ENCODE assay signal across 8 cellular contexts in genomic region chr1:241998950-241999495, GRCh38. TPM values are rescaled to one million over a fixed set of nuclear protein-coding genes. Genes with fewer than 3 reads are reported as not detected.
DNase-seq lines count a peak whose midpoint lies in the region; ATAC-seq, FAIRE-seq and TF ChIP-seq lines count a peak whose summit lies in the region.

Gene MAP1LC3C (minus strand): TSS chr1:241999098. CDS start chr1:241999008, 90 bp downstream.

- H2AFZ ChIP-seq in ACC112 (ENCODE audit: low read length, unreplicated experiment) (peak within 1 kb of the TSS; percentile 52), IMR-90 (replicated peaks; ENCODE audit: low read length, poor library complexity) (peak within 1 kb of the TSS; percentile 87)

- peaks cover 19% of the 10 kb centered on the region for H3K4me1 Mint-ChIP-seq in endodermal cell
- peaks cover 0 to 6% (median 2%) of the 10 kb centered on the region in 4 donors for H3K4me1 Mint-ChIP-seq in naive thymus-derived CD8-positive, alpha-beta T cell

- peak within 1 kb of the TSS; percentile 82 for H3K4me2 ChIP-seq in IMR-90 (ENCODE audit: low read depth, low read length)

- H3K4me3 ChIP-seq in ACC112 (ENCODE audit: low read depth, low read length) (0 out of 2 replicates have a peak within 1 kb of the TSS, but pooled peaks have one; percentile 51), IMR-90 (ENCODE audit: insufficient read depth, low read depth, low read length) (peak within 1 kb of the TSS; percentile 40), endodermal cell (ENCODE audit: low read length) (peak within 1 kb of the TSS; percentile 62)

- H3K9me3 ChIP-seq in IMR-90 (ENCODE audit: control insufficient read depth, insufficient read depth, low read length), result no peaks in the 10 kb centered on the region
- H3K9me3 ChIP-seq in endodermal cell (ENCODE audit: control insufficient read depth, low read length), result no peaks in the 10 kb centered on the region

- CTCF ChIA-PET in IMR-90 (lab: Yijun Ruan, JAX), result interaction anchor here (0.6 to 2.0 kb wide), 8 partner anchors 8 to 467 kb away, joined by 3 to 9 read pairs (median 4); partner anchors contain the start of gene KMO

- TF ChIP-seq POLR2A in IMR-90 (IDR thresholded peaks at IDR 0.05; ENCODE audit: low read depth, low read length), result no peak

- peak within 1 kb of the TSS; percentile 49 for H3K4me3 Mint-ChIP-seq in endodermal cell
- peak within 1 kb of the TSS in 9 of 10 donors; percentile 33 to 75 (median 56) for H3K4me3 Mint-ChIP-seq in naive thymus-derived CD8-positive, alpha-beta T cell

- no peak within 1 kb of the TSS for H3K18ac ChIP-seq in IMR-90 (ENCODE audit: low read depth, low read length)

- dilution Hi-C loops in IMR-90 (cut with HindIII; ENCODE audit: low sequenced_read_pairs, unreplicated experiment), result no loop called here

- TF ChIP-seq CTCF in IMR-90 (conservative IDR thresholded peaks at IDR 0.05; ENCODE audit: low read depth, low read length) (no peak), endodermal cell (conservative IDR thresholded peaks at IDR 0.05) (no peak), D721Med (IDR thresholded peaks at IDR 0.05; ENCODE audit: insufficient read depth, missing control alignments) (no peak)

- H3K27ac Mint-ChIP-seq in endodermal cell, result no peak within 1 kb of the TSS
- no peak within 1 kb of the TSS for H3K27ac Mint-ChIP-seq in naive thymus-derived CD8-positive, alpha-beta T cell

- H3K27me3 ChIP-seq in ACC112 (ENCODE audit: insufficient read depth, low read length) (no peaks in the 10 kb centered on the region), IMR-90 (ENCODE audit: control insufficient read depth, insufficient read depth, low read length) (no peaks in the 10 kb centered on the region), endodermal cell (ENCODE audit: control insufficient read depth, insufficient read depth, low read length, poor library complexity, severe bottlenecking) (peaks cover 5% of the 10 kb centered on the region)

- POLR2A ChIA-PET in IMR-90 (lab: Charles Lee; ENCODE audit: unreplicated experiment), result interaction anchor here (0.5 kb wide), 1 partner anchor 9 kb away, joined by 5 read pairs; no protein-coding TSS in a partner anchor
- POLR2A ChIA-PET in naive thymus-derived CD8-positive, alpha-beta T cell (lab: Charles Lee), result no interaction called here

- H3K4me1 ChIP-seq in ACC112 (ENCODE audit: control insufficient read depth, insufficient read depth, low read length, unreplicated experiment), result peaks cover 11% of the 10 kb centered on the region
- no peaks in the 10 kb centered on the region for H3K4me1 ChIP-seq in IMR-90 (ENCODE audit: control insufficient read depth, insufficient read depth, low read length)
- peaks cover 3% of the 10 kb centered on the region for H3K4me1 ChIP-seq in endodermal cell (ENCODE audit: control insufficient read depth, insufficient read depth, low read length)

- H2AK9ac ChIP-seq in IMR-90 (replicated peaks; ENCODE audit: low read depth, low read length, poor library complexity), result no peak within 1 kb of the TSS

- no peak within 1 kb of the TSS for H2BK5ac ChIP-seq in IMR-90 (ENCODE audit: low read depth, low read length, poor library complexity, severe bottlenecking)

- no peak within 1 kb of the TSS for H2BK120ac ChIP-seq in IMR-90 (ENCODE audit: low read depth, low read length)

- H4K20me1 ChIP-seq in IMR-90 (ENCODE audit: insufficient read depth, low read length), result no peaks in the 10 kb centered on the region

- H3K9me1 ChIP-seq in IMR-90 (ENCODE audit: insufficient read depth, low read length), result no peaks in the 10 kb centered on the region

- 0 out of 2 replicates have a peak within 1 kb of the TSS, but pooled peaks have one; percentile 47 for H3K56ac ChIP-seq in IMR-90 (ENCODE audit: extremely low read depth, insufficient read depth, low read length)

- no peak within 1 kb of the TSS for H3K27ac ChIP-seq in ACC112 (ENCODE audit: low read depth, low read length)
- H3K27ac ChIP-seq in IMR-90 (ENCODE audit: insufficient read depth, low read length), result no peak within 1 kb of the TSS
- no peak within 1 kb of the TSS for H3K27ac ChIP-seq in endodermal cell (ENCODE audit: low read depth, low read length)

- no peak within 1 kb of the TSS for H2BK20ac ChIP-seq in IMR-90 (ENCODE audit: low read depth, low read length)

- in situ Hi-C loops in IMR-90 (cut with MboI; ENCODE audit: low sequenced_read_pairs), result loop anchor here (25.0 kb wide), 1 partner anchor 462 kb away; the partner anchor contains the start of gene KMO

- no peak within 1 kb of the TSS for H3K9ac ChIP-seq in IMR-90 (ENCODE audit: low read depth, low read length)
- H3K9ac ChIP-seq in endodermal cell (ENCODE audit: extremely low read depth, low read length, poor library complexity, severe bottlenecking), result no peak within 1 kb of the TSS

- no TSS peak for BruUV-seq in IMR-90 (replicated peaks; lab: Mats Ljungman, UMichigan)

- H2BK15ac ChIP-seq in IMR-90 (ENCODE audit: low read depth, low read length), result no peak within 1 kb of the TSS

- no CpG with 5 or more reads among the region's 6 CpGs for WGBS in IMR-90 (ENCODE audit: extremely low coverage in 2 of 2, insufficient read length in 1 of 2), 2 experiments
- WGBS in endodermal cell (ENCODE audit: insufficient coverage in 1 of 2, insufficient read length in 1 of 2), 2 experiments, result 53 to 100% methylated on average over 1 to 6 of the region's 6 CpGs

- no peaks in the 10 kb centered on the region for H3K36me3 Mint-ChIP-seq in endodermal cell (ENCODE audit: low read depth)
- no peaks in the 10 kb centered on the region for H3K36me3 Mint-ChIP-seq in naive thymus-derived CD8-positive, alpha-beta T cell

- no peaks in the 10 kb centered on the region for H3K79me2 ChIP-seq in ACC112 (ENCODE audit: control insufficient read depth, insufficient read depth, low read length, unreplicated experiment)

- H3K4ac ChIP-seq in IMR-90 (ENCODE audit: low read depth, low read length), result no peak within 1 kb of the TSS

- no peaks in the 10 kb centered on the region for H3K79me1 ChIP-seq in IMR-90 (ENCODE audit: low read depth in 1 of 2, low read length in 2 of 2)

- H3K9me3 Mint-ChIP-seq in endodermal cell, result no peaks in the 10 kb centered on the region
- no peaks in the 10 kb centered on the region for H3K9me3 Mint-ChIP-seq in naive thymus-derived CD8-positive, alpha-beta T cell

- DNase-seq in IMR-90 (no peak), endodermal cell (peak; percentile 77), D721Med (ENCODE audit: insufficient read length, low spot score) (no peak)
- no peak for DNase-seq in naive thymus-derived CD8-positive, alpha-beta T cell
- DNase-seq in stimulated activated naive CD4-positive, alpha-beta T cell (lab: John Stamatoyannopoulos, UW), result no peak

- ATAC-seq in IMR-90 (ENCODE audit: low read depth), result peak; percentile 19; the same call in 1 of the 2 replicates
- ATAC-seq in naive thymus-derived CD8-positive, alpha-beta T cell, result no peak
- ATAC-seq in HG02840 (IDR thresholded peaks at IDR 0.05; ENCODE audit: low FRiP score, unreplicated experiment), result no peak
- ATAC-seq in GM18511 (IDR thresholded peaks at IDR 0.05; ENCODE audit: unreplicated experiment), result no peak

- H3K36me3 ChIP-seq in ACC112 (ENCODE audit: insufficient read depth, low read length), result no peaks in the 10 kb centered on the region
- no peaks in the 10 kb centered on the region for H3K36me3 ChIP-seq in IMR-90 (ENCODE audit: control insufficient read depth, insufficient read depth, low read length)
- no peaks in the 10 kb centered on the region for H3K36me3 ChIP-seq in endodermal cell (ENCODE audit: control insufficient read depth, insufficient read depth, low read length)

- no peak within 1 kb of the TSS for H4K91ac ChIP-seq in IMR-90 (ENCODE audit: insufficient read depth, low read depth, low read length)

- H2AK5ac ChIP-seq in IMR-90 (ENCODE audit: low read depth, low read length), result no peak within 1 kb of the TSS

- H4K8ac ChIP-seq in IMR-90 (ENCODE audit: low read depth in 2 of 2, low read length in 2 of 2), result no peak within 1 kb of the TSS

- H3K23ac ChIP-seq in IMR-90 (ENCODE audit: low read depth, low read length), result no peak within 1 kb of the TSS

- FAIRE-seq in D721Med (lab: Jason Lieb, UNC), result no peak

- TF ChIP-seq RAD21 in IMR-90 (IDR thresholded peaks at IDR 0.05; ENCODE audit: low read length), result no peak

- no peak within 1 kb of the TSS for H3K14ac ChIP-seq in IMR-90 (replicated peaks; ENCODE audit: low read depth, low read length)

- H3K27me3 Mint-ChIP-seq in endodermal cell (ENCODE audit: insufficient read depth), result peaks cover 18% of the 10 kb centered on the region
- H3K27me3 Mint-ChIP-seq in naive thymus-derived CD8-positive, alpha-beta T cell, result peaks cover 0 to 5% (median 2%) of the 10 kb centered on the region in 5 donors

- intact Hi-C loops in IMR-90 (cut with micrococcal nuclease), result loop anchor here (1.0 to 5.0 kb wide), 3 partner anchors 103 to 467 kb away; partner anchors contain the start of gene KMO

- H4K5ac ChIP-seq in IMR-90 (ENCODE audit: low read depth, low read length), result no peak within 1 kb of the TSS

TF ChIP-seq in IMR-90, 13 proteins besides CTCF, POLR2A, EP300 and RAD21:
- no peak for TF ChIP-seq MAZ (IDR thresholded peaks at IDR 0.05; ENCODE audit: borderline replicate concordance, low read depth, low read length)
TF ChIP-seq in IMR-90: peak in this region for 0.

RNA-seq across cellular contexts. Expression of gene MAP1LC3C, which starts in this region (rescaled TPM):
- total RNA-seq in IMR-90 (2012; rRNA removed) (under 0.01 TPM in 1 of 2 replicates, not detected in the other), endodermal cell (under 1 TPM in 1 of 2 donors, not detected in 1; 0.22 TPM)
- not detected in 2 replicates for polyA plus RNA-seq in IMR-90 (2012; rRNA removed)
- not detected in 2 replicates for polyA plus RNA-seq in IMR-90 (2012; cell fraction: cytosol; rRNA removed)
- not detected in 2 replicates for polyA plus RNA-seq in IMR-90 (2012; cell fraction: nucleus; rRNA removed; ENCODE audit: low replicate concordance)
- 1.7 TPM for polyA plus RNA-seq in endodermal cell (2013, experiment 1 of 2)
- 2.0 TPM for polyA plus RNA-seq in endodermal cell (2013, experiment 2 of 2)
- not detected for total RNA-seq in naive thymus-derived CD8-positive, alpha-beta T cell
- not detected for polyA plus RNA-seq in naive thymus-derived CD8-positive, alpha-beta T cell

Comparison
In these comparisons a context has a peak if more than half of its experiments do, and no peak if none do; other contexts are left out.
1. Peak in ATAC-seq, H3K4me3 ChIP-seq and H3K4me2 ChIP-seq in IMR-90; RNA of the gene not detected or under 1 TPM.